In the genomic region with DNA sequence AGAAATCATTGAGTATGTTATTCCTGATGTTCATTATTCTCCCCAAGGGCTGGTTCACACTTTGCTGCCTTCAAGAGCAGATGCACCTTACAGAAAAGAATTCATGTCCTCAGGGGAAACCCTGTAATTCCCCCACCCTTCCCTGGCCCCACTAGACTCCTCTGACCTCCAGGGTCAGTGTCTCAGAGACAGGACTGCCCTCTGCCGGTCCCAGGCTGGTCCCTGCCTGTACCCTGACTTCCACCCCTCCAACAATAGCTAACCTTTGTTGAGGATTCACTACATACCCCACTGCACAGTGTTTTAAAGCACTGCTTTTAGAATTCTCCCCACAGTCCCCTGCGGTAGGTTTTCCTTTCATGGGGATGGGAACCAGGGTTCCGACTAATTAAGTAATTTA, we compare ENCODE assay signal across 2 cellular contexts.
A peak's percentile ranks its signal among the peaks of the same experiment; 100 is the strongest.
TF ChIP-seq lines count a peak whose summit lies in the region.

No MANE protein-coding gene starts in this region.

TF ChIP-seq in Ishikawa, 13 proteins besides CTCF, POLR2A, EP300 and RAD21:
- TF ChIP-seq NFIC (IDR thresholded peaks at IDR 0.05) (no peak), YY1 (IDR thresholded peaks at IDR 0.05; ENCODE audit: low read depth) (no peak), FOXM1 (IDR thresholded peaks at IDR 0.05; ENCODE audit: borderline replicate concordance, low read depth) (no peak), CEBPB (IDR thresholded peaks at IDR 0.05) (no peak), TAF1 (IDR thresholded peaks at IDR 0.05; ENCODE audit: low read depth) (no peak), EGR1 (IDR thresholded peaks at IDR 0.05) (no peak), TCF12 (IDR thresholded peaks at IDR 0.05; ENCODE audit: low read depth) (no peak), ZBTB7A (IDR thresholded peaks at IDR 0.05; ENCODE audit: low read depth) (no peak), TEAD4 (IDR thresholded peaks at IDR 0.05) (no peak), CREB1 (IDR thresholded peaks at IDR 0.05; ENCODE audit: low read depth) (no peak)
- TF ChIP-seq, protein P1, sequence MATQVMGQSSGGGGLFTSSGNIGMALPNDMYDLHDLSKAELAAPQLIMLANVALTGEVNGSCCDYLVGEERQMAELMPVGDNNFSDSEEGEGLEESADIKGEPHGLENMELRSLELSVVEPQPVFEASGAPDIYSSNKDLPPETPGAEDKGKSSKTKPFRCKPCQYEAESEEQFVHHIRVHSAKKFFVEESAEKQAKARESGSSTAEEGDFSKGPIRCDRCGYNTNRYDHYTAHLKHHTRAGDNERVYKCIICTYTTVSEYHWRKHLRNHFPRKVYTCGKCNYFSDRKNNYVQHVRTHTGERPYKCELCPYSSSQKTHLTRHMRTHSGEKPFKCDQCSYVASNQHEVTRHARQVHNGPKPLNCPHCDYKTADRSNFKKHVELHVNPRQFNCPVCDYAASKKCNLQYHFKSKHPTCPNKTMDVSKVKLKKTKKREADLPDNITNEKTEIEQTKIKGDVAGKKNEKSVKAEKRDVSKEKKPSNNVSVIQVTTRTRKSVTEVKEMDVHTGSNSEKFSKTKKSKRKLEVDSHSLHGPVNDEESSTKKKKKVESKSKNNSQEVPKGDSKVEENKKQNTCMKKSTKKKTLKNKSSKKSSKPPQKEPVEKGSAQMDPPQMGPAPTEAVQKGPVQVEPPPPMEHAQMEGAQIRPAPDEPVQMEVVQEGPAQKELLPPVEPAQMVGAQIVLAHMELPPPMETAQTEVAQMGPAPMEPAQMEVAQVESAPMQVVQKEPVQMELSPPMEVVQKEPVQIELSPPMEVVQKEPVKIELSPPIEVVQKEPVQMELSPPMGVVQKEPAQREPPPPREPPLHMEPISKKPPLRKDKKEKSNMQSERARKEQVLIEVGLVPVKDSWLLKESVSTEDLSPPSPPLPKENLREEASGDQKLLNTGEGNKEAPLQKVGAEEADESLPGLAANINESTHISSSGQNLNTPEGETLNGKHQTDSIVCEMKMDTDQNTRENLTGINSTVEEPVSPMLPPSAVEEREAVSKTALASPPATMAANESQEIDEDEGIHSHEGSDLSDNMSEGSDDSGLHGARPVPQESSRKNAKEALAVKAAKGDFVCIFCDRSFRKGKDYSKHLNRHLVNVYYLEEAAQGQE (IDR thresholded peaks at IDR 0.05; ENCODE audit: low read depth), result no peak
- TF ChIP-seq, protein P2, sequence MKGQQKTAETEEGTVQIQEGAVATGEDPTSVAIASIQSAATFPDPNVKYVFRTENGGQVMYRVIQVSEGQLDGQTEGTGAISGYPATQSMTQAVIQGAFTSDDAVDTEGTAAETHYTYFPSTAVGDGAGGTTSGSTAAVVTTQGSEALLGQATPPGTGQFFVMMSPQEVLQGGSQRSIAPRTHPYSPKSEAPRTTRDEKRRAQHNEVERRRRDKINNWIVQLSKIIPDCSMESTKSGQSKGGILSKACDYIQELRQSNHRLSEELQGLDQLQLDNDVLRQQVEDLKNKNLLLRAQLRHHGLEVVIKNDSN (IDR thresholded peaks at IDR 0.05), result no peak
- TF ChIP-seq, protein P3, sequence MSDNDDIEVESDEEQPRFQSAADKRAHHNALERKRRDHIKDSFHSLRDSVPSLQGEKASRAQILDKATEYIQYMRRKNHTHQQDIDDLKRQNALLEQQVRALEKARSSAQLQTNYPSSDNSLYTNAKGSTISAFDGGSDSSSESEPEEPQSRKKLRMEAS (IDR thresholded peaks at IDR 0.05), result no peak
TF ChIP-seq in Ishikawa: peak in this region for 0.

TF ChIP-seq in H1, 55 proteins besides CTCF, POLR2A, EP300 and RAD21:
- no peak for TF ChIP-seq KDM5A (IDR thresholded peaks at IDR 0.05; ENCODE audit: low read length)
- no peak for TF ChIP-seq SP4 (IDR thresholded peaks at IDR 0.05; ENCODE audit: low read length)
- TF ChIP-seq SIX5 (IDR thresholded peaks at IDR 0.05; ENCODE audit: low read depth, low read length), result no peak
- TF ChIP-seq, protein P3 (IDR thresholded peaks at IDR 0.05), result 0 out of 2 replicates have a peak, but pooled peaks have one; percentile 31
- TF ChIP-seq POLR2AphosphoS5 (IDR thresholded peaks at IDR 0.05; ENCODE audit: low read depth, low read length), result no peak
